ENCODE assay signal across 11 cellular contexts in the genomic region with DNA sequence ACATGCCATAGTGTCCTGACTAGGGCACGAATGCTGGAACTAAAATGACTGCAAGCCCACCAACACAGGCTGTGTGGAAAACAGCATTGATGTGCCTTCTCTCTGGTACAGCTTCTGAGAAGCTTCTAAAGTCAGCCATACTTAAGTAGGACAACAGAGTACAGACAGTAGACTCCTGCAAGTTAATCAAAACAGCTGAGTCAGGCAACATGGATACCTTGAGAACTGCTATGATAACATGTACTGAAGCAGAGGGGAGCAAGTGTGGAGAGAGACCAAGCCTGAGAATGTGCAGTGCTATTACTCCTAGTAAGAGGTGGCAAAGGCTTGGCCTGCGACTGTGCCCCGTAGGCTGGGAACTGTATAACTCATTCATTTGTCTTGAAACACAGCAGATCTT. TPM values are rescaled to one million over a fixed set of nuclear protein-coding genes. Genes with fewer than 3 reads are reported as not detected.
DNase-seq lines count a peak whose midpoint lies in the region; ATAC-seq and TF ChIP-seq lines count a peak whose summit lies in the region.
"Had no signal": no experiment of that assay in that cellular context is flagged by ENCODE, and none has a peak within 500 bp of the region (broad histone marks: within the 10 kb centered on the region; RNA-seq: fewer than 3 reads in every experiment).

No MANE protein-coding gene starts in this region.

- no peak for DNase-seq in activated naive CD4-positive, alpha-beta T cell treated with anti-CD3 and anti-CD28 coated beads, Interleukin-2, amount 10 ng/mL, durations not matched to agents 7 days and 5 days
- DNase-seq in activated naive CD4-positive, alpha-beta T cell treated with anti-CD3 and anti-CD28 coated beads, Interleukin-2, amount 50 U/mL, for 16 hours, result no peak
- DNase-seq in activated CD4-positive, alpha-beta memory T cell treated with anti-CD3 and anti-CD28 coated beads for 36 hours, result no peak
- DNase-seq in glutamatergic neuron (no peak), NCI-H1694 treated with DMSO at 0.1 percent for 48 hours (lab: John Stamatoyannopoulos, UW) (no peak)
- DNase-seq in stimulated activated CD4-positive, alpha-beta T cell treated with anti-CD3 and anti-CD28 coated beads, Interleukin-1b, Interleukin-23, amount 100 ng/mL, for 48 hours, result no peak
- DNase-seq: NCI-H526, occipital lobe had no signal

- no peaks in the 10 kb centered on the region for H3K9me3 Mint-ChIP-seq in activated naive CD4-positive, alpha-beta T cell treated with anti-CD3 and anti-CD28 coated beads, Interleukin-2, amount 10 ng/mL, durations not matched to agents 7 days and 5 days
- no peaks in the 10 kb centered on the region for H3K9me3 Mint-ChIP-seq in activated CD4-positive, alpha-beta memory T cell treated with anti-CD3 and anti-CD28 coated beads for 36 hours
- H3K9me3 Mint-ChIP-seq in glutamatergic neuron (ENCODE audit: unreplicated experiment), result peaks cover 12% of the 10 kb centered on the region
- no peaks in the 10 kb centered on the region for H3K9me3 Mint-ChIP-seq in stimulated activated memory B cell treated with anti-CD40 and anti-IgM and Interleukin-4, amounts not matched to agents 10 μg/mL and 1 μg/mL and 100 μg/mL, for 72 hours

- intact Hi-C loops in activated CD4-positive, alpha-beta memory T cell treated with anti-CD3 and anti-CD28 coated beads for 36 hours (cut with micrococcal nuclease), result loop anchor here (2.0 to 5.0 kb wide), 4 partner anchors 57 to 667 kb away; a partner anchor contains a TSS

- CTCF ChIA-PET in activated naive CD4-positive, alpha-beta T cell treated with anti-CD3 and anti-CD28 coated beads, Interleukin-2, amount 10 ng/mL, durations not matched to agents 7 days and 5 days (lab: Charles Lee), result no interaction called here
- CTCF ChIA-PET in activated CD4-positive, alpha-beta memory T cell treated with anti-CD3 and anti-CD28 coated beads for 36 hours (lab: Charles Lee), result no interaction called here

- TF ChIP-seq CTCF in glutamatergic neuron (IDR thresholded peaks at IDR 0.05; ENCODE audit: partially characterized antibody, unreplicated experiment), result no peak

- H3K27me3 Mint-ChIP-seq in activated naive CD4-positive, alpha-beta T cell treated with anti-CD3 and anti-CD28 coated beads, Interleukin-2, amount 10 ng/mL, durations not matched to agents 7 days and 5 days, result no peaks in the 10 kb centered on the region
- H3K27me3 Mint-ChIP-seq in activated CD4-positive, alpha-beta memory T cell treated with anti-CD3 and anti-CD28 coated beads for 36 hours, result no peaks in the 10 kb centered on the region
- H3K27me3 Mint-ChIP-seq in glutamatergic neuron (ENCODE audit: unreplicated experiment), result no peaks in the 10 kb centered on the region
- H3K27me3 Mint-ChIP-seq in stimulated activated memory B cell treated with anti-CD40 and anti-IgM and Interleukin-4, amounts not matched to agents 10 μg/mL and 1 μg/mL and 100 μg/mL, for 72 hours, result no peaks in the 10 kb centered on the region

- peaks cover 35% of the 10 kb centered on the region for H3K4me1 Mint-ChIP-seq in activated naive CD4-positive, alpha-beta T cell treated with anti-CD3 and anti-CD28 coated beads, Interleukin-2, amount 10 ng/mL, durations not matched to agents 7 days and 5 days
- peaks cover 48% of the 10 kb centered on the region for H3K4me1 Mint-ChIP-seq in activated CD4-positive, alpha-beta memory T cell treated with anti-CD3 and anti-CD28 coated beads for 36 hours (ENCODE audit: low read depth)
- peaks cover 29% of the 10 kb centered on the region for H3K4me1 Mint-ChIP-seq in glutamatergic neuron (ENCODE audit: low read depth, unreplicated experiment)
- peaks cover 40% of the 10 kb centered on the region for H3K4me1 Mint-ChIP-seq in stimulated activated memory B cell treated with anti-CD40 and anti-IgM and Interleukin-4, amounts not matched to agents 10 μg/mL and 1 μg/mL and 100 μg/mL, for 72 hours

- H3K36me3 Mint-ChIP-seq in activated naive CD4-positive, alpha-beta T cell treated with anti-CD3 and anti-CD28 coated beads, Interleukin-2, amount 10 ng/mL, durations not matched to agents 7 days and 5 days, result peaks cover 9% of the 10 kb centered on the region
- peaks cover 2% of the 10 kb centered on the region for H3K36me3 Mint-ChIP-seq in activated CD4-positive, alpha-beta memory T cell treated with anti-CD3 and anti-CD28 coated beads for 36 hours
- H3K36me3 Mint-ChIP-seq in glutamatergic neuron (ENCODE audit: unreplicated experiment), result no peaks in the 10 kb centered on the region
- H3K36me3 Mint-ChIP-seq in stimulated activated memory B cell treated with anti-CD40 and anti-IgM and Interleukin-4, amounts not matched to agents 10 μg/mL and 1 μg/mL and 100 μg/mL, for 72 hours, result peaks cover 5% of the 10 kb centered on the region

- peak overlapping the region; percentile 35 for H3K4me3 Mint-ChIP-seq in activated naive CD4-positive, alpha-beta T cell treated with anti-CD3 and anti-CD28 coated beads, Interleukin-2, amount 10 ng/mL, durations not matched to agents 7 days and 5 days
- H3K4me3 Mint-ChIP-seq in activated CD4-positive, alpha-beta memory T cell treated with anti-CD3 and anti-CD28 coated beads for 36 hours, result peak overlapping the region; percentile 14
- H3K4me3 Mint-ChIP-seq in glutamatergic neuron (ENCODE audit: unreplicated experiment), result peak overlapping the region; percentile 81
- H3K4me3 Mint-ChIP-seq in stimulated activated memory B cell treated with anti-CD40 and anti-IgM and Interleukin-4, amounts not matched to agents 10 μg/mL and 1 μg/mL and 100 μg/mL, for 72 hours, result peak overlapping the region; percentile 51

- no peak for ATAC-seq in stimulated activated memory B cell treated with anti-CD40 and anti-IgM and Interleukin-4, amounts not matched to agents 10 μg/mL and 1 μg/mL and 100 μg/mL, for 72 hours
- ATAC-seq in GM21367 (IDR thresholded peaks at IDR 0.05; ENCODE audit: unreplicated experiment), result no peak
- ATAC-seq: left lobe of liver had no signal

- POLR2A ChIA-PET in activated CD4-positive, alpha-beta memory T cell treated with anti-CD3 and anti-CD28 coated beads for 36 hours (lab: Charles Lee), result interaction anchor here (0.6 kb wide), 1 partner anchor 306 kb away, joined by 3 read pairs; no protein-coding TSS in a partner anchor

- H3K27ac Mint-ChIP-seq in activated naive CD4-positive, alpha-beta T cell treated with anti-CD3 and anti-CD28 coated beads, Interleukin-2, amount 10 ng/mL, durations not matched to agents 7 days and 5 days, result no peak overlapping the region
- H3K27ac Mint-ChIP-seq in activated CD4-positive, alpha-beta memory T cell treated with anti-CD3 and anti-CD28 coated beads for 36 hours, result no peak overlapping the region
- H3K27ac Mint-ChIP-seq in glutamatergic neuron (ENCODE audit: unreplicated experiment), result no peak overlapping the region
- peak overlapping the region; percentile 19 for H3K27ac Mint-ChIP-seq in stimulated activated memory B cell treated with anti-CD40 and anti-IgM and Interleukin-4, amounts not matched to agents 10 μg/mL and 1 μg/mL and 100 μg/mL, for 72 hours

RNA-seq across cellular contexts. Expression of a gene that starts 2.5 kb away (rescaled TPM):
- 10 to 100 TPM; 21.4 to 22.1 TPM for total RNA-seq in activated CD4-positive, alpha-beta memory T cell treated with anti-CD3 and anti-CD28 coated beads for 36 hours
- 60.8 TPM for total RNA-seq in glutamatergic neuron (ENCODE audit: unreplicated experiment)

RNA-seq across cellular contexts. Expression of a gene that starts 20.4 kb away (rescaled TPM):
- total RNA-seq in activated CD4-positive, alpha-beta memory T cell treated with anti-CD3 and anti-CD28 coated beads for 36 hours, result under 1 TPM; 0.26 to 0.39 TPM
- 0.27 TPM for total RNA-seq in glutamatergic neuron (ENCODE audit: unreplicated experiment)

Comparison
In these comparisons a context has a peak if more than half of its experiments do, and no peak if none do; other contexts are left out.
1. H3K4me3 Mint-ChIP-seq: peak in every context shown above with its lines; median percentile 81 in glutamatergic neuron; 51 in stimulated activated memory B cell treated with anti-CD40 and anti-IgM and Interleukin-4, amounts not matched to agents 10 μg/mL and 1 μg/mL and 100 μg/mL, for 72 hours; 35 in activated naive CD4-positive, alpha-beta T cell treated with anti-CD3 and anti-CD28 coated beads, Interleukin-2, amount 10 ng/mL, durations not matched to agents 7 days and 5 days; 14 in activated CD4-positive, alpha-beta memory T cell treated with anti-CD3 and anti-CD28 coated beads for 36 hours.